Comparison of ENCODE assay signal across 19 cellular contexts in genomic region chr7:3453398-3453797, GRCh38.
A peak's percentile ranks its signal among the peaks of the same experiment; 100 is the strongest.
DNase-seq lines count a peak whose midpoint lies in the region; ATAC-seq, FAIRE-seq and TF ChIP-seq lines count a peak whose summit lies in the region.
"Had no signal": no experiment of that assay in that cellular context is flagged by ENCODE, and none has a peak within 500 bp of the region (broad histone marks: within the 10 kb centered on the region; RNA-seq: fewer than 3 reads in every experiment).

No MANE protein-coding gene starts in this region.

- no peak overlapping the region for H2BK120ac ChIP-seq in mesendoderm (ENCODE audit: low read depth, low read length)

- H3K9me3 ChIP-seq in endodermal cell (ENCODE audit: control insufficient read depth, low read length) (no peaks in the 10 kb centered on the region), adrenal gland (replicated peaks in 1 of 3) (no peaks in the 10 kb centered on the region)
- H3K9me3 ChIP-seq: HAP-1 had no signal

- H3K36me3 Mint-ChIP-seq in endodermal cell (ENCODE audit: low read depth) = no peaks in the 10 kb centered on the region
- H3K36me3 Mint-ChIP-seq: CD8-positive, alpha-beta memory T cell had no signal

- no peaks in the 10 kb centered on the region for H3K79me2 ChIP-seq in mesendoderm (ENCODE audit: control insufficient read depth, insufficient read depth, low read length)

- H3K27me3 Mint-ChIP-seq in endodermal cell (ENCODE audit: insufficient read depth) = no peaks in the 10 kb centered on the region

- ATAC-seq in stimulated activated naive CD8-positive, alpha-beta T cell treated with anti-CD3 and anti-CD28 coated beads, Interleukin-15, Interleukin-2, amounts not matched to agents 100 U/mL and 50 U/mL, for 24 hours = no peak
- ATAC-seq: K562 had no signal

- H3K27ac Mint-ChIP-seq in endodermal cell = no peak overlapping the region

- H3K27me3 ChIP-seq in endodermal cell (ENCODE audit: control insufficient read depth, insufficient read depth, low read length, poor library complexity, severe bottlenecking) = no peaks in the 10 kb centered on the region
- no peaks in the 10 kb centered on the region for H3K27me3 ChIP-seq in mesendoderm (ENCODE audit: insufficient read depth, low read length, poor library complexity)
- H3K27me3 ChIP-seq in adrenal gland = no peaks in the 10 kb centered on the region

- no peaks in the 10 kb centered on the region for H3K79me1 ChIP-seq in mesendoderm (ENCODE audit: low read length)

- H3K56ac ChIP-seq in mesendoderm (ENCODE audit: low read length) = no peak overlapping the region

- H3K4me1 ChIP-seq in endodermal cell (ENCODE audit: control insufficient read depth, insufficient read depth, low read length) (no peaks in the 10 kb centered on the region), mesendoderm (ENCODE audit: control insufficient read depth, low read depth, low read length) (no peaks in the 10 kb centered on the region), adrenal gland (replicated peaks in 1 of 2) (no peaks in the 10 kb centered on the region)
- H3K4me1 ChIP-seq: HAP-1 had no signal

- FAIRE-seq in urothelium cell line (lab: Jason Lieb, UNC) = peak; percentile 56
- FAIRE-seq: K562 had no signal

- H3K36me3 ChIP-seq in endodermal cell (ENCODE audit: control insufficient read depth, insufficient read depth, low read length) (no peaks in the 10 kb centered on the region), mesendoderm (ENCODE audit: control insufficient read depth, insufficient read depth, low read length) (no peaks in the 10 kb centered on the region), adrenal gland (replicated peaks in 1 of 2) (no peaks in the 10 kb centered on the region)
- H3K36me3 ChIP-seq: HAP-1 had no signal

- H3K27ac ChIP-seq in endodermal cell (ENCODE audit: low read depth, low read length) = no peak overlapping the region
- H3K27ac ChIP-seq in mesendoderm (ENCODE audit: low read depth, low read length) = no peak overlapping the region
- no peak overlapping the region for H3K27ac ChIP-seq in adrenal gland
- H3K27ac ChIP-seq: PC-9 had no signal

- H2AK5ac ChIP-seq in mesendoderm (ENCODE audit: low read length) = no peak overlapping the region

- H3K18ac ChIP-seq in mesendoderm (ENCODE audit: low read length) = no peak overlapping the region

- H2BK15ac ChIP-seq in mesendoderm (replicated peaks; ENCODE audit: low read depth) = no peak overlapping the region

- no peak overlapping the region for H3K4me3 ChIP-seq in endodermal cell (ENCODE audit: low read length)
- no peak overlapping the region for H3K4me3 ChIP-seq in mesendoderm (ENCODE audit: low read length)
- no peak overlapping the region for H3K4me3 ChIP-seq in adrenal gland
- H3K4me3 ChIP-seq: HAP-1, K562, PC-9 had no signal

- H3K9ac ChIP-seq in endodermal cell (ENCODE audit: extremely low read depth, low read length, poor library complexity, severe bottlenecking) = no peak overlapping the region
- no peak overlapping the region for H3K9ac ChIP-seq in mesendoderm (ENCODE audit: low read length)

- no peak overlapping the region for H3K4me3 Mint-ChIP-seq in endodermal cell
- H3K4me3 Mint-ChIP-seq: CD8-positive, alpha-beta memory T cell had no signal

- H4K5ac ChIP-seq in mesendoderm (ENCODE audit: low read length) = no peak overlapping the region

- no peak overlapping the region for H2BK5ac ChIP-seq in mesendoderm (ENCODE audit: low read length)

- intact Hi-C loops in adrenal gland (cut with DNase I) = no loop called here

- H3K9me3 Mint-ChIP-seq in endodermal cell = no peaks in the 10 kb centered on the region

- 94 to 100% methylated on average over 2 to 3 of the region's 3 CpGs for whole genome bisulfite sequencing in endodermal cell (ENCODE audit: insufficient coverage in 1 of 2, insufficient read length in 1 of 2), 2 experiments
- WGBS in mesendoderm (ENCODE audit: extremely low coverage, insufficient coverage, low lambda C conversion rate) = no CpG with 5 or more reads among the region's 3 CpGs
- 76 to 80% (median 78%) methylated on average over 3 of the region's 3 CpGs for WGBS in adrenal gland, 4 donors

- DNase-seq in LHCN-M2 (ENCODE audit: low read depth) (peak; percentile 70), endodermal cell (peak; percentile 60), mesendoderm (peak; percentile 57), urothelium cell line (ENCODE audit: low spot score) (no peak), adrenal gland (no peak)
- DNase-seq in stimulated activated naive CD8-positive, alpha-beta T cell treated with anti-CD3 and anti-CD28 coated beads, Interleukin-15, Interleukin-2, amounts not matched to agents 100 U/mL and 50 U/mL, for 24 hours = no peak
- DNase-seq in activated CD4-positive, CD25-positive, alpha-beta regulatory T cell treated with anti-CD3 and anti-CD28 coated beads, Interleukin-2, amount 50 U/mL, for 72 hours = no peak
- DNase-seq: ACHN; C1 segment of cervical spinal cord; CD8-positive, alpha-beta memory T cell; DMS79; NCI-H1105; NCI-H1694 treated with DMSO at 0.1 percent for 48 hours; NCI-H2107; NCI-H510A; NCI-H748 treated with DMSO at 0.1 percent for 48 hours; PC-9 had no signal

- peaks cover 27% of the 10 kb centered on the region for H3K4me1 Mint-ChIP-seq in endodermal cell
- H3K4me1 Mint-ChIP-seq: CD8-positive, alpha-beta memory T cell had no signal

- no peak overlapping the region for H3K4me2 ChIP-seq in mesendoderm (ENCODE audit: low read length)
- H3K4me2 ChIP-seq: PC-9 had no signal

- no peak overlapping the region for H3K4ac ChIP-seq in mesendoderm (ENCODE audit: low read depth, low read length)

- TF ChIP-seq POLR2A in adrenal gland (IDR thresholded peaks at IDR 0.05) = no peak

- no peak overlapping the region for H4K8ac ChIP-seq in mesendoderm (ENCODE audit: low read depth, low read length)

- H3K23ac ChIP-seq in mesendoderm (ENCODE audit: low read length) = no peak overlapping the region

- TF ChIP-seq CTCF in endodermal cell (conservative IDR thresholded peaks at IDR 0.05) = peak; percentile 29
- TF ChIP-seq CTCF in adrenal gland (IDR thresholded peaks at IDR 0.05) = no peak

Comparison
In these comparisons a context has a peak if more than half of its experiments do, and no peak if none do; other contexts are left out.
1. DNase-seq: peak in LHCN-M2 (single experiment), endodermal cell (single experiment) and mesendoderm (single experiment); none in urothelium cell line (single experiment), adrenal gland (0 of 7), stimulated activated naive CD8-positive, alpha-beta T cell treated with anti-CD3 and anti-CD28 coated beads, Interleukin-15, Interleukin-2, amounts not matched to agents 100 U/mL and 50 U/mL, for 24 hours (single experiment) and activated CD4-positive, CD25-positive, alpha-beta regulatory T cell treated with anti-CD3 and anti-CD28 coated beads, Interleukin-2, amount 50 U/mL, for 72 hours (single experiment).